ENCODE assay signal across 22 cellular contexts in the genomic region with DNA sequence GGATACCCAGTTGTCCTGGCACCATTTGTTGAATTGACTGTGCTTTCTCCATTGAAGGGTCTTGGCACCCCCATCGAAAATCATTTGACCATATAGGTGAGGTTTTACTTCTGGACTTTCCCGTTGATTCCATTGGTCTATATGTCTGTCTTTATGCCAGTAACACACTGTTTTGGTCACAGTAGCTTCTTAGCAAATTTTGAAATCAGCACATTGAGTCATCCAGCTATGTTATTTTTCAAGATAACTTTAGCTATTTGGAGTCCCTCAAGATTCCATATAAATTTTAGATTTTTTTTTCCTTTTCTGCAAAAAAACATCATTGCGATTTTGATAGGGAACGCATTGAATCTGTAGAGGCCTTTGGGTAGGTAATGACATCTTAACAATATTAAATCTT.
DNase-seq lines count a peak whose midpoint lies in the region; ATAC-seq, FAIRE-seq and TF ChIP-seq lines count a peak whose summit lies in the region.
"Had no signal": no experiment of that assay in that cellular context is flagged by ENCODE, and none has a peak within 500 bp of the region (broad histone marks: within the 10 kb centered on the region; RNA-seq: fewer than 3 reads in every experiment).

No MANE protein-coding gene starts in this region.

- no peak for TF ChIP-seq POLR2A in GM12891 (IDR thresholded peaks at IDR 0.05; ENCODE audit: low read depth, low read length)

- H3K27me3 ChIP-seq in OCI-LY3 (ENCODE audit: low read depth, low read length), result no peaks in the 10 kb centered on the region
- no peaks in the 10 kb centered on the region for H3K27me3 ChIP-seq in small intestine (ENCODE audit: control insufficient read depth in 2 of 2, insufficient read depth in 2 of 2, low read length in 2 of 2)

- H3K4me3 ChIP-seq in OCI-LY3 (ENCODE audit: low read length), result no peak overlapping the region
- H3K4me3 ChIP-seq in choroid plexus epithelial cell (ENCODE audit: low read depth, low read length), result no peak overlapping the region
- no peak overlapping the region for H3K4me3 ChIP-seq in fibroblast of the aortic adventitia (ENCODE audit: low read depth, low read length)
- H3K4me3 ChIP-seq in small intestine (ENCODE audit: low read depth in 1 of 2, low read length in 2 of 2), result no peak overlapping the region
- H3K4me3 ChIP-seq: A549 had no signal

- no peak for ATAC-seq in GM19035 (IDR thresholded peaks at IDR 0.05; ENCODE audit: unreplicated experiment)
- ATAC-seq: A549, Panc1 had no signal

- no peak overlapping the region for H3K4me2 ChIP-seq in OCI-LY3 (ENCODE audit: low read length)
- H3K4me2 ChIP-seq: A549 had no signal

- H3K4me1 ChIP-seq in OCI-LY3 (ENCODE audit: low read length) (peaks cover 23% of the 10 kb centered on the region), small intestine (ENCODE audit: control insufficient read depth in 2 of 2, insufficient read depth in 1 of 2, low read depth in 1 of 2, low read length in 1 of 2) (no peaks in the 10 kb centered on the region)
- H3K4me1 ChIP-seq: A549 had no signal

- H3K9me3 ChIP-seq in OCI-LY3 (ENCODE audit: insufficient read depth, low read length) (peaks cover 6% of the 10 kb centered on the region; the same call in 1 of the 2 replicates), small intestine (ENCODE audit: control insufficient read depth, low read depth) (no peaks in the 10 kb centered on the region)
- H3K9me3 ChIP-seq: A549 had no signal

- H2AFZ ChIP-seq in OCI-LY3 (ENCODE audit: low read depth, low read length), result no peak overlapping the region

- peak; percentile 63 for DNase-seq in choroid plexus epithelial cell (ENCODE audit: low read depth)
- peak; percentile 61 for DNase-seq in fibroblast of the aortic adventitia (ENCODE audit: low read depth)
- DNase-seq in GM12891 (ENCODE audit: insufficient read length, low spot score), result no peak
- DNase-seq in small intestine, result no peak
- DNase-seq in activated naive CD4-positive, alpha-beta T cell treated with Interleukin-2 at 50 U/mL for 16 hours, result no peak
- DNase-seq: CD8-positive, alpha-beta memory T cell; DMS 273 treated with DMSO at 0.1 percent for 48 hours; DMS79 treated with DMSO at 0.1 percent for 48 hours; HCEC 1CT; NCI-H1048; NCI-H1417; NCI-H1694; NCI-H2029 treated with DMSO at 0.1 percent for 48 hours; NCI-H526 treated with DMSO at 0.1 percent for 48 hours; SHP77 had no signal

- H3K36me3 ChIP-seq in OCI-LY3 (replicated peaks; ENCODE audit: low read depth, low read length), result peaks cover 12% of the 10 kb centered on the region
- H3K36me3 ChIP-seq in small intestine (ENCODE audit: control insufficient read depth in 2 of 2, insufficient read depth in 2 of 2, low read length in 2 of 2), result no peaks in the 10 kb centered on the region

- H4K20me1 ChIP-seq in OCI-LY3 (ENCODE audit: insufficient read depth, low read length), result no peaks in the 10 kb centered on the region

- TF ChIP-seq CTCF in OCI-LY3 (IDR thresholded peaks at IDR 0.05; ENCODE audit: low read depth, low read length), result no peak
- no peak for TF ChIP-seq CTCF in choroid plexus epithelial cell (conservative IDR thresholded peaks at IDR 0.05; ENCODE audit: low read depth, low read length)
- no peak for TF ChIP-seq CTCF in fibroblast of the aortic adventitia (IDR thresholded peaks at IDR 0.05; ENCODE audit: insufficient read depth, low read length)

- no peak overlapping the region for H3K9ac ChIP-seq in OCI-LY3 (ENCODE audit: low read length)

- FAIRE-seq in GM12891 (lab: Jason Lieb, UNC) (no peak), small intestine (lab: Jason Lieb, UNC) (no peak)
- FAIRE-seq: A549, H1 had no signal

- H3K27ac ChIP-seq in OCI-LY3 (ENCODE audit: low read length) (peak overlapping the region; percentile 77), small intestine (ENCODE audit: low read depth in 1 of 2, low read length in 1 of 2) (no peak overlapping the region)
- H3K27ac ChIP-seq: A549, C4-2B, RWPE1 had no signal

- H3K79me2 ChIP-seq in OCI-LY3 (ENCODE audit: low read length), result no peaks in the 10 kb centered on the region

- 98 to 99% (median 98%) methylated on average over 4 of the region's 4 CpGs for WGBS in small intestine, 3 donors

TF ChIP-seq in GM12891, 5 proteins besides CTCF, POLR2A, EP300 and RAD21:
- TF ChIP-seq POU2F2 (IDR thresholded peaks at IDR 0.05; ENCODE audit: low read depth, low read length) (no peak), SPI1 (IDR thresholded peaks at IDR 0.05; ENCODE audit: low read depth, low read length) (no peak), TAF1 (IDR thresholded peaks at IDR 0.05; ENCODE audit: low read depth, low read length) (no peak), PAX5 (IDR thresholded peaks at IDR 0.05; ENCODE audit: insufficient read depth, low read length, severe bottlenecking) (no peak), POLR2AphosphoS5 (IDR thresholded peaks at IDR 0.05; ENCODE audit: low read depth, low read length) (no peak)

Comparison
In these comparisons a context has a peak if more than half of its experiments do, and no peak if none do; other contexts are left out.
1. DNase-seq: peak in choroid plexus epithelial cell (single experiment) and fibroblast of the aortic adventitia (single experiment); none in GM12891 (single experiment), small intestine (single experiment) and activated naive CD4-positive, alpha-beta T cell treated with Interleukin-2 at 50 U/mL for 16 hours (single experiment).